In genomic region chr3:116614795-116615362, GRCh38 we compare ENCODE assay signal across 11 cellular contexts.
DNase-seq lines count a peak whose midpoint lies in the region; ATAC-seq, FAIRE-seq and TF ChIP-seq lines count a peak whose summit lies in the region.
"Had no signal": no experiment of that assay in that cellular context is flagged by ENCODE, and none has a peak within 500 bp of the region (broad histone marks: within the 10 kb centered on the region; RNA-seq: fewer than 3 reads in every experiment).

No MANE protein-coding gene starts in this region.

- no peak overlapping the region for H3K4me3 ChIP-seq in stomach
- H3K4me3 ChIP-seq: thyroid gland had no signal

- TF ChIP-seq POLR2A in stomach (IDR thresholded peaks at IDR 0.05): no peak

- no peaks in the 10 kb centered on the region for H3K27me3 ChIP-seq in stomach
- H3K27me3 ChIP-seq: thyroid gland had no signal

- H3K9me3 ChIP-seq in stomach: no peaks in the 10 kb centered on the region
- H3K9me3 ChIP-seq: thyroid gland had no signal

- WGBS in stomach, 5 donors: 33 to 46% (median 42%) methylated on average over 4 of the region's 4 CpGs

- TF ChIP-seq CTCF in VCaP (conservative IDR thresholded peaks at IDR 0.05) (peak; percentile 45), stomach (IDR thresholded peaks at IDR 0.05) (peak in 1 of 7 experiments; percentile 38)

- peak; percentile 15 for DNase-seq in NCI-H1105 treated with DMSO at 0.1 percent for 48 hours (lab: John Stamatoyannopoulos, UW)
- no peak for DNase-seq in NCI-H1105 (lab: John Stamatoyannopoulos, UW)
- DNase-seq in pons (ENCODE audit: low spot score): peak; percentile 42
- DNase-seq in frontal cortex (ENCODE audit: low spot score in 2 of 2): no peak
- no peak for DNase-seq in stomach
- DNase-seq: natural killer cell, T-helper 2 cell, thyroid gland had no signal

- H3K36me3 ChIP-seq in stomach: no peaks in the 10 kb centered on the region
- H3K36me3 ChIP-seq: thyroid gland had no signal

- intact Hi-C loops in stomach (cut with DNase I; ENCODE audit: low total_unique reads): no loop called here

- ATAC-seq in HG03442 (IDR thresholded peaks at IDR 0.05; ENCODE audit: unreplicated experiment) (peak; percentile 78), HG02973 (IDR thresholded peaks at IDR 0.05; ENCODE audit: unreplicated experiment) (no peak)
- ATAC-seq: natural killer cell had no signal

- H3K4me1 ChIP-seq in stomach: no peaks in the 10 kb centered on the region
- H3K4me1 ChIP-seq: thyroid gland had no signal

- FAIRE-seq in frontal cortex (lab: Jason Lieb, UNC): no peak

- H3K27ac ChIP-seq in VCaP (no peak overlapping the region), stomach (no peak overlapping the region)
- H3K27ac ChIP-seq: thyroid gland had no signal

- TF ChIP-seq EP300 in stomach (IDR thresholded peaks at IDR 0.05): no peak

Comparison
In these comparisons a context has a peak if more than half of its experiments do, and no peak if none do; other contexts are left out.
1. DNase-seq: peak in NCI-H1105 treated with DMSO at 0.1 percent for 48 hours (single experiment) and pons (single experiment); none in NCI-H1105 (single experiment), frontal cortex (0 of 2) and stomach (single experiment).